1 cellular context compared by ENCODE assay signal in genomic region chr19:45424191-45425058, GRCh38.
TF ChIP-seq lines count a peak whose summit lies in the region.

No MANE protein-coding gene starts in this region.

TF ChIP-seq in K562, 482 proteins besides CTCF, POLR2A, EP300 and RAD21 (continued from another document and continues in another):
- no peak for TF ChIP-seq CHD7 (IDR thresholded peaks at IDR 0.05; ENCODE audit: low read depth, low read length)
- TF ChIP-seq ETV5 (CRISPR knock-in tag; IDR thresholded peaks at IDR 0.05; ENCODE audit: low read depth): peak; percentile 99
- TF ChIP-seq SRSF3 (IDR thresholded peaks at IDR 0.05; ENCODE audit: insufficient read depth, low read length): no peak
- no peak for TF ChIP-seq ZNF57 (CRISPR knock-in tag; IDR thresholded peaks at IDR 0.05)
- TF ChIP-seq CREBBP (IDR thresholded peaks at IDR 0.05; ENCODE audit: low read depth, low read length): no peak
- TF ChIP-seq, protein P1, sequence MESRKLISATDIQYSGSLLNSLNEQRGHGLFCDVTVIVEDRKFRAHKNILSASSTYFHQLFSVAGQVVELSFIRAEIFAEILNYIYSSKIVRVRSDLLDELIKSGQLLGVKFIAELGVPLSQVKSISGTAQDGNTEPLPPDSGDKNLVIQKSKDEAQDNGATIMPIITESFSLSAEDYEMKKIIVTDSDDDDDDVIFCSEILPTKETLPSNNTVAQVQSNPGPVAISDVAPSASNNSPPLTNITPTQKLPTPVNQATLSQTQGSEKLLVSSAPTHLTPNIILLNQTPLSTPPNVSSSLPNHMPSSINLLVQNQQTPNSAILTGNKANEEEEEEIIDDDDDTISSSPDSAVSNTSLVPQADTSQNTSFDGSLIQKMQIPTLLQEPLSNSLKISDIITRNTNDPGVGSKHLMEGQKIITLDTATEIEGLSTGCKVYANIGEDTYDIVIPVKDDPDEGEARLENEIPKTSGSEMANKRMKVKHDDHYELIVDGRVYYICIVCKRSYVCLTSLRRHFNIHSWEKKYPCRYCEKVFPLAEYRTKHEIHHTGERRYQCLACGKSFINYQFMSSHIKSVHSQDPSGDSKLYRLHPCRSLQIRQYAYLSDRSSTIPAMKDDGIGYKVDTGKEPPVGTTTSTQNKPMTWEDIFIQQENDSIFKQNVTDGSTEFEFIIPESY (CRISPR knock-in tag; IDR thresholded peaks at IDR 0.05): no peak
- 0 out of 2 replicates have a peak, but pooled peaks have one; percentile 20 for TF ChIP-seq CREB3 (tag; conservative IDR thresholded peaks at IDR 0.05; ENCODE audit: low read depth)
- no peak for TF ChIP-seq E2F3 (CRISPR knock-in tag; IDR thresholded peaks at IDR 0.05)
- TF ChIP-seq AFF1 (IDR thresholded peaks at IDR 0.05; ENCODE audit: low read depth in 1 of 2, partially characterized antibody in 2 of 2): peak; percentile 28 to 78
- TF ChIP-seq FOXJ2 (tag; IDR thresholded peaks at IDR 0.05): no peak
- peak; percentile 27; the same call in 1 of the 2 replicates for TF ChIP-seq MBD2 (IDR thresholded peaks at IDR 0.05; ENCODE audit: borderline replicate concordance, low read depth)
- TF ChIP-seq NFIX (CRISPR knock-in tag; IDR thresholded peaks at IDR 0.05; ENCODE audit: low read depth): no peak
- peak in 1 of 2 experiments; percentile 88; a peak in 2 of 4 replicates for TF ChIP-seq RCOR1 (IDR thresholded peaks at IDR 0.05; ENCODE audit: borderline replicate concordance in 1 of 2, low read depth in 2 of 2, low read length in 2 of 2)
- peak; percentile 13 for TF ChIP-seq MIER1 (IDR thresholded peaks at IDR 0.05; ENCODE audit: low read depth)
- 0 out of 2 replicates have a peak, but pooled peaks have one; percentile 31 for TF ChIP-seq KDM2B (CRISPR knock-in tag; IDR thresholded peaks at IDR 0.05)
- peak; percentile 69; the same call in 1 of the 2 replicates for TF ChIP-seq BACH1 (tag; IDR thresholded peaks at IDR 0.05)
- TF ChIP-seq ZNF699 (CRISPR knock-in tag; IDR thresholded peaks at IDR 0.05; ENCODE audit: insufficient replicate concordance): no peak
- TF ChIP-seq HBP1 (CRISPR knock-in tag; IDR thresholded peaks at IDR 0.05): no peak
- TF ChIP-seq RFX5 (IDR thresholded peaks at IDR 0.05; ENCODE audit: low read depth, low read length): no peak
- TF ChIP-seq YBX1 (IDR thresholded peaks at IDR 0.05): no peak
- peak; percentile 68 for TF ChIP-seq NFE2 (IDR thresholded peaks at IDR 0.05; ENCODE audit: low read depth)
- TF ChIP-seq NR2C2 (CRISPR knock-in tag; IDR thresholded peaks at IDR 0.05): 0 out of 2 replicates have a peak, but pooled peaks have one; percentile 6
- TF ChIP-seq NR2C2 (tag; IDR thresholded peaks at IDR 0.05): peak; percentile 58; the same call in 1 of the 2 replicates
- TF ChIP-seq SAP30 (IDR thresholded peaks at IDR 0.05; ENCODE audit: borderline replicate concordance, insufficient read depth, low read depth, low read length, poor library complexity, severe bottlenecking): peak; percentile 53
- TF ChIP-seq MYBL2 (IDR thresholded peaks at IDR 0.05; ENCODE audit: low read depth): no peak; the same call in 1 of the 2 replicates
- TF ChIP-seq MYBL2 (CRISPR knock-in tag; IDR thresholded peaks at IDR 0.05; ENCODE audit: borderline replicate concordance): no peak
- TF ChIP-seq ZNF668 (CRISPR knock-in tag; IDR thresholded peaks at IDR 0.05): no peak
